In genomic region chr7:82255706-82256105, GRCh38 we compare ENCODE assay signal across 8 cellular contexts.
"Had no signal": no experiment of that assay in that cellular context is flagged by ENCODE, and none has a peak within 500 bp of the region (broad histone marks: within the 10 kb centered on the region; RNA-seq: fewer than 3 reads in every experiment).

No MANE protein-coding gene starts in this region.

- ATAC-seq: HCT116, K562 had no signal

- DNase-seq: GM23248, GOT3, H7, IMR-90 had no signal

- H3K9ac ChIP-seq: GM23248 had no signal

- H3K27ac ChIP-seq: GM23248 had no signal

- H3K4me1 ChIP-seq: HAP-1 had no signal

- FAIRE-seq: HTR-8/SVneo, K562 had no signal

- H3K4me3 ChIP-seq: GM23248, HAP-1, K562 had no signal

- H3K9me3 ChIP-seq: HAP-1 had no signal

- H2AFZ ChIP-seq: GM23248 had no signal

- H3K36me3 ChIP-seq: HAP-1 had no signal
